9 cellular contexts compared by ENCODE assay signal in genomic region chr5:113524927-113525326, GRCh38. TPM values are rescaled to one million over a fixed set of nuclear protein-coding genes. Genes with fewer than 3 reads are reported as not detected.
DNase-seq lines count a peak whose midpoint lies in the region; ATAC-seq lines count a peak whose summit lies in the region.
"Had no signal": no experiment of that assay in that cellular context is flagged by ENCODE, and none has a peak within 500 bp of the region (broad histone marks: within the 10 kb centered on the region; RNA-seq: fewer than 3 reads in every experiment).

No MANE protein-coding gene starts in this region.

- intact Hi-C loops in Right ventricle myocardium superior (cut with DNase I), result no loop called here
- intact Hi-C loops in Right ventricle myocardium inferior (cut with DNase I), result no loop called here

- H3K9me3 Mint-ChIP-seq in stimulated activated naive CD8-positive, alpha-beta T cell treated with anti-CD3 and anti-CD28 coated beads, Interleukin-15, amount 100 ng/mL, for 72 hours, result no peaks in the 10 kb centered on the region
- H3K9me3 Mint-ChIP-seq: CD8-positive, alpha-beta memory T cell had no signal

- H3K4me1 Mint-ChIP-seq in stimulated activated naive CD8-positive, alpha-beta T cell treated with anti-CD3 and anti-CD28 coated beads, Interleukin-15, amount 100 ng/mL, for 72 hours, result peaks cover 33% of the 10 kb centered on the region

- no peak overlapping the region for H3K27ac Mint-ChIP-seq in stimulated activated naive CD8-positive, alpha-beta T cell treated with anti-CD3 and anti-CD28 coated beads, Interleukin-15, amount 100 ng/mL, for 72 hours

- H3K4me3 Mint-ChIP-seq in stimulated activated naive CD8-positive, alpha-beta T cell treated with anti-CD3 and anti-CD28 coated beads, Interleukin-15, amount 100 ng/mL, for 72 hours, result peak overlapping the region; percentile 28 to 35

- DNase-seq in Right ventricle myocardium superior (no peak), Right ventricle myocardium inferior (ENCODE audit: missing footprints) (no peak), SKM-1 treated with dmso at 0.1 percent for 144 hours (lab: John Stamatoyannopoulos, UW; ENCODE audit: unreplicated experiment) (peak; percentile 79), NCI-H345 treated with DMSO at 0.1 percent for 48 hours (lab: John Stamatoyannopoulos, UW; ENCODE audit: unreplicated experiment) (no peak), NCI-H146 treated with DMSO at 0.1 percent for 48 hours (lab: John Stamatoyannopoulos, UW; ENCODE audit: unreplicated experiment) (no peak), T1000 (lab: John Stamatoyannopoulos, UW) (no peak)
- no peak for DNase-seq in stimulated activated naive CD8-positive, alpha-beta T cell treated with anti-CD3 and anti-CD28 coated beads, Interleukin-15, amount 100 ng/mL, for 72 hours

- H3K27me3 Mint-ChIP-seq in stimulated activated naive CD8-positive, alpha-beta T cell treated with anti-CD3 and anti-CD28 coated beads, Interleukin-15, amount 100 ng/mL, for 72 hours, result no peaks in the 10 kb centered on the region
- H3K27me3 Mint-ChIP-seq: CD8-positive, alpha-beta memory T cell had no signal

- ATAC-seq in Right ventricle myocardium superior (ENCODE audit: poor library complexity), result peak; percentile 53
- no peak for ATAC-seq in Right ventricle myocardium inferior
- ATAC-seq in HG02981 (IDR thresholded peaks at IDR 0.05; ENCODE audit: unreplicated experiment), result peak; percentile 49
- ATAC-seq in stimulated activated naive CD8-positive, alpha-beta T cell treated with anti-CD3 and anti-CD28 coated beads, Interleukin-15, amount 100 ng/mL, for 72 hours, result peak; percentile 48

RNA-seq across cellular contexts. Expression of gene YTHDC2, which starts 11.4 kb away (rescaled TPM):
- total RNA-seq in Right ventricle myocardium superior (12.9 TPM), Right ventricle myocardium inferior (12.6 TPM)

RNA-seq across cellular contexts. Expression of gene MCC, which starts 36.7 kb away (rescaled TPM):
- total RNA-seq in Right ventricle myocardium superior (29.4 TPM), Right ventricle myocardium inferior (31.9 TPM)
